19 cellular contexts compared by ENCODE assay signal in genomic region chr12:124622764-124623163, GRCh38. TPM values are rescaled to one million over a fixed set of nuclear protein-coding genes. Genes with fewer than 3 reads are reported as not detected.
DNase-seq lines count a peak whose midpoint lies in the region; ATAC-seq and TF ChIP-seq lines count a peak whose summit lies in the region.
"Had no signal": no experiment of that assay in that cellular context is flagged by ENCODE, and none has a peak within 500 bp of the region (broad histone marks: within the 10 kb centered on the region; RNA-seq: fewer than 3 reads in every experiment).

No MANE protein-coding gene starts in this region.

- H3K4me1 ChIP-seq in left ventricle myocardium inferior = peaks cover 58% of the 10 kb centered on the region
- H3K4me1 ChIP-seq in right cardiac atrium (ENCODE audit: control insufficient read depth, insufficient read depth, low read length) = peaks cover 13% of the 10 kb centered on the region
- H3K4me1 ChIP-seq in mucosa of rectum (ENCODE audit: control insufficient read depth in 2 of 2, insufficient read depth in 2 of 2, low read length in 2 of 2) = peaks cover 13 to 21% of the 10 kb centered on the region in 2 donors
- peaks cover 47% of the 10 kb centered on the region for H3K4me1 ChIP-seq in upper lobe of right lung

- H3K36me3 ChIP-seq in left ventricle myocardium inferior = no peaks in the 10 kb centered on the region
- no peaks in the 10 kb centered on the region for H3K36me3 ChIP-seq in WERI-Rb-1
- no peaks in the 10 kb centered on the region for H3K36me3 ChIP-seq in mucosa of rectum (ENCODE audit: control insufficient read depth in 2 of 2, insufficient read depth in 2 of 2, low read length in 2 of 2)
- no peaks in the 10 kb centered on the region for H3K36me3 ChIP-seq in upper lobe of right lung
- H3K36me3 ChIP-seq: Peyer's patch had no signal

- WGBS in right cardiac atrium = 76% methylated on average over 10 of the region's 10 CpGs

- DNase-seq in left ventricle myocardium inferior = no peak
- no peak for DNase-seq in right cardiac atrium
- DNase-seq in WERI-Rb-1 = no peak
- no peak for DNase-seq in upper lobe of right lung
- no peak for DNase-seq in NCI-H1417 treated with DMSO at 0.1 percent for 48 hours (lab: John Stamatoyannopoulos, UW)
- no peak for DNase-seq in NCI-H187 (lab: John Stamatoyannopoulos, UW)
- DNase-seq: 8988T; CD4-positive, CD25-positive, alpha-beta regulatory T cell; GOT3; KBM-7; NCI-H1105 treated with DMSO at 0.1 percent for 48 hours; NCI-H2029 treated with DMSO at 0.1 percent for 48 hours; NCI-H446 treated with DMSO at 0.1 percent for 48 hours; NCI-H526; Peyer's patch; SK-N-SH; SW 1271 had no signal

- H3K27me3 ChIP-seq in left ventricle myocardium inferior (ENCODE audit: low read depth) (no peaks in the 10 kb centered on the region), right cardiac atrium (ENCODE audit: control insufficient read depth, insufficient read depth) (no peaks in the 10 kb centered on the region), WERI-Rb-1 (ENCODE audit: insufficient read depth, low read depth, severe bottlenecking) (no peaks in the 10 kb centered on the region), mucosa of rectum (ENCODE audit: control insufficient read depth in 2 of 2, insufficient read depth in 2 of 2, low read length in 2 of 2) (no peaks in the 10 kb centered on the region), upper lobe of right lung (no peaks in the 10 kb centered on the region)
- H3K27me3 ChIP-seq: Peyer's patch had no signal

- TF ChIP-seq CTCF in left ventricle myocardium inferior (IDR thresholded peaks at IDR 0.05; ENCODE audit: borderline replicate concordance) (no peak), WERI-Rb-1 (IDR thresholded peaks at IDR 0.05; ENCODE audit: low read depth, low read length) (no peak), upper lobe of right lung (IDR thresholded peaks at IDR 0.05) (no peak)

- H3K9ac ChIP-seq in mucosa of rectum (ENCODE audit: low read depth in 1 of 2, low read length in 2 of 2) = no peak overlapping the region
- H3K9ac ChIP-seq: SK-N-SH had no signal

- no peak overlapping the region for H3K4me3 ChIP-seq in left ventricle myocardium inferior
- H3K4me3 ChIP-seq in right cardiac atrium (ENCODE audit: low read length) = no peak overlapping the region
- no peak overlapping the region for H3K4me3 ChIP-seq in WERI-Rb-1 (ENCODE audit: low read depth, low read length)
- H3K4me3 ChIP-seq in mucosa of rectum (ENCODE audit: low read length in 2 of 2) = no peak overlapping the region
- no peak overlapping the region for H3K4me3 ChIP-seq in upper lobe of right lung
- H3K4me3 ChIP-seq: Peyer's patch had no signal

- H3K9me3 ChIP-seq in left ventricle myocardium inferior (replicated peaks) (peaks cover 6% of the 10 kb centered on the region), right cardiac atrium (ENCODE audit: control insufficient read depth, low read length) (no peaks in the 10 kb centered on the region), WERI-Rb-1 (ENCODE audit: severe bottlenecking) (no peaks in the 10 kb centered on the region), mucosa of rectum (ENCODE audit: control insufficient read depth in 2 of 2, low read length in 2 of 2) (no peaks in the 10 kb centered on the region), upper lobe of right lung (no peaks in the 10 kb centered on the region)
- H3K9me3 ChIP-seq: SK-N-SH had no signal

- ATAC-seq in right cardiac atrium = no peak
- ATAC-seq in upper lobe of right lung = peak; percentile 13
- no peak for ATAC-seq in HG02763 (IDR thresholded peaks at IDR 0.05; ENCODE audit: unreplicated experiment)

- intact Hi-C loops in left ventricle myocardium inferior (cut with micrococcal nuclease) = no loop called here
- intact Hi-C loops in right cardiac atrium (cut with DNase I) = no loop called here
- intact Hi-C loops in upper lobe of right lung (cut with DNase I) = no loop called here

- peak overlapping the region; percentile 3 for H3K27ac ChIP-seq in left ventricle myocardium inferior (replicated peaks)
- no peak overlapping the region for H3K27ac ChIP-seq in right cardiac atrium (ENCODE audit: low read length)
- peak overlapping the region; percentile 14 for H3K27ac ChIP-seq in WERI-Rb-1
- peak overlapping the region; percentile 9 to 44 for H3K27ac ChIP-seq in mucosa of rectum (ENCODE audit: low read depth in 2 of 2, low read length in 2 of 2)
- H3K27ac ChIP-seq in upper lobe of right lung = no peak overlapping the region
- H3K27ac ChIP-seq: Peyer's patch had no signal

RNA-seq across cellular contexts. Expression of gene NCOR2, which starts 55.4 kb away (rescaled TPM):
- total RNA-seq in left ventricle myocardium inferior (152 TPM), right cardiac atrium (100 to 1,000 TPM; 137 to 166 (median 146) TPM), upper lobe of right lung (336 TPM)
- polyA plus RNA-seq in right cardiac atrium = 66.4 TPM

Comparison
In these comparisons a context has a peak if more than half of its experiments do, and no peak if none do; other contexts are left out.
1. H3K27ac ChIP-seq: peak in left ventricle myocardium inferior (single experiment), WERI-Rb-1 (single experiment) and mucosa of rectum (2 of 2); none in right cardiac atrium (single experiment) and upper lobe of right lung (single experiment).